Comparison of ENCODE assay signal across 20 cellular contexts in genomic region chr9:128262687-128263086, GRCh38. TPM values are rescaled to one million over a fixed set of nuclear protein-coding genes. Genes with fewer than 3 reads are reported as not detected.
DNase-seq lines count a peak whose midpoint lies in the region; ATAC-seq, FAIRE-seq and TF ChIP-seq lines count a peak whose summit lies in the region.
"Had no signal": no experiment of that assay in that cellular context is flagged by ENCODE, and none has a peak within 500 bp of the region (broad histone marks: within the 10 kb centered on the region; RNA-seq: fewer than 3 reads in every experiment).

No MANE protein-coding gene starts in this region.

- WGBS in K562 (ENCODE audit: insufficient coverage, low coverage, missing lambda C conversion rate): 78% methylated on average over 4 of the region's 4 CpGs
- 87 to 88% methylated on average over 4 of the region's 4 CpGs for WGBS in thyroid gland, 2 donors

- H3K27ac ChIP-seq in RWPE1: peak overlapping the region; percentile 12
- no peak overlapping the region for H3K27ac ChIP-seq in K562 (ENCODE audit: extremely low read depth, low read depth, low read length)
- no peak overlapping the region for H3K27ac ChIP-seq in thyroid gland

- no peak overlapping the region; a peak in 1 of 4 replicates for H3K9ac ChIP-seq in K562 (ENCODE audit: insufficient read depth in 1 of 2, low read depth in 2 of 2, low read length in 2 of 2)

- ATAC-seq in K562 (no peak), esophagus mucosa (peak; percentile 44)
- no peak for ATAC-seq in stimulated activated naive CD8-positive, alpha-beta T cell treated with anti-CD3 and anti-CD28 coated beads, Interleukin-15, Interleukin-2, amounts not matched to agents 100 U/mL and 50 U/mL, for 24 hours
- ATAC-seq: GM23338, HCT116 had no signal

- no peak for DNase-seq in HFFc6
- DNase-seq in RWPE1 (ENCODE audit: low spot score): no peak
- DNase-seq in K562 (ENCODE audit: extremely low read depth in 1 of 4, low spot score in 3 of 4): no peak
- DNase-seq in NCI-H2107 treated with DMSO at 0.1 percent for 48 hours (lab: John Stamatoyannopoulos, UW; ENCODE audit: unreplicated experiment): no peak
- DNase-seq in activated naive CD4-positive, alpha-beta T cell (lab: John Stamatoyannopoulos, UW): no peak
- DNase-seq in stimulated activated naive CD8-positive, alpha-beta T cell treated with anti-CD3 and anti-CD28 coated beads, Interleukin-15, Interleukin-2, amounts not matched to agents 100 U/mL and 50 U/mL, for 24 hours: no peak
- no peak for DNase-seq in thyroid gland
- DNase-seq: C1 segment of cervical spinal cord; Calu3; CD4-positive, alpha-beta memory T cell; COR-L47; DMS53; DMS79 treated with DMSO at 0.1 percent for 48 hours; GF-D8; H9 had no signal

- in situ Hi-C loops in K562 (cut with MboI): no loop called here

- H3K9me3 ChIP-seq in K562 (replicated peaks; ENCODE audit: control insufficient read depth, insufficient read depth, low read depth, low read length) (no peaks in the 10 kb centered on the region), thyroid gland (no peaks in the 10 kb centered on the region)

- no peak overlapping the region for H3K4me3 ChIP-seq in K562
- H3K4me3 ChIP-seq in thyroid gland (replicated peaks in 1 of 3): no peak overlapping the region
- H3K4me3 ChIP-seq: GM23338 had no signal

- CTCF ChIA-PET in RWPE1 (lab: Yijun Ruan, JAX) (interaction anchor here (3.5 kb wide), 1 partner anchor 8 kb away, joined by 18 read pairs; no protein-coding TSS in a partner anchor), K562 (lab: Yijun Ruan, JAX; ENCODE audit: low intra/inter-chr PET ratio) (no interaction called here)

- intact Hi-C loops in K562 (cut with micrococcal nuclease) (no loop called here), thyroid gland (cut with DNase I) (no loop called here)

- no peak for TF ChIP-seq EP300 in K562 (IDR thresholded peaks at IDR 0.05; ENCODE audit: low read length)

- H3K4me3 Mint-ChIP-seq in HFFc6: no peak overlapping the region
- H3K4me3 Mint-ChIP-seq: CD4-positive, alpha-beta memory T cell; GM23338; H9 had no signal

- FAIRE-seq in K562 (lab: Jason Lieb, UNC): no peak
- FAIRE-seq: GM12891, GM18507 had no signal

- peak overlapping the region; percentile 42 for H3K27ac Mint-ChIP-seq in HFFc6
- H3K27ac Mint-ChIP-seq: CD4-positive, alpha-beta memory T cell; GM23338 had no signal

- peaks cover 87% of the 10 kb centered on the region for H3K36me3 ChIP-seq in K562 (ENCODE audit: control insufficient read depth, insufficient read depth, low read length)
- H3K36me3 ChIP-seq in thyroid gland: peaks cover 69 to 76% of the 10 kb centered on the region in 2 donors

- H3K4me2 ChIP-seq in K562 (ENCODE audit: insufficient read depth, low read length): no peak overlapping the region
- H3K4me2 ChIP-seq: GM23338 had no signal

- H3K4me1 ChIP-seq in K562 (replicated peaks in 1 of 2; ENCODE audit: control insufficient read depth in 2 of 2, insufficient read depth in 2 of 2, low read length in 2 of 2) (peaks cover 0 to 17% of the 10 kb centered on the region in 2 experiments; a peak in 2 of 5 replicates), thyroid gland (no peaks in the 10 kb centered on the region)

- H4K20me1 ChIP-seq in K562 (replicated peaks; ENCODE audit: control insufficient read depth, insufficient read depth, low read length): no peaks in the 10 kb centered on the region

- H3K27me3 Mint-ChIP-seq in HFFc6 (ENCODE audit: insufficient read depth): peaks cover 15% of the 10 kb centered on the region
- H3K27me3 Mint-ChIP-seq: CD4-positive, alpha-beta memory T cell had no signal

- H3K9me3 Mint-ChIP-seq in HFFc6: no peaks in the 10 kb centered on the region
- H3K9me3 Mint-ChIP-seq: GM23338, H9 had no signal

- H3K4me1 Mint-ChIP-seq in HFFc6 (ENCODE audit: low read depth): no peaks in the 10 kb centered on the region
- H3K4me1 Mint-ChIP-seq: CD4-positive, alpha-beta memory T cell had no signal

- no peaks in the 10 kb centered on the region for H3K27me3 ChIP-seq in K562 (ENCODE audit: control insufficient read depth in 2 of 2, insufficient read depth in 2 of 2, low read length in 2 of 2)
- H3K27me3 ChIP-seq in thyroid gland: no peaks in the 10 kb centered on the region

- H2AFZ ChIP-seq in K562 (ENCODE audit: low read depth, low read length): no peak overlapping the region
- H2AFZ ChIP-seq: GM23338 had no signal

- H3K79me2 ChIP-seq in K562 (ENCODE audit: control insufficient read depth, insufficient read depth, low read length): no peaks in the 10 kb centered on the region

- TF ChIP-seq CTCF in HFFc6 (IDR thresholded peaks at IDR 0.05) (no peak), RWPE1 (conservative IDR thresholded peaks at IDR 0.05; ENCODE audit: low read depth) (no peak), K562 (IDR thresholded peaks at IDR 0.05 in 2 of 3, conservative IDR thresholded peaks at IDR 0.05 in 1 of 3; ENCODE audit: insufficient read depth in 2 of 3, low read depth in 1 of 3, low read length in 3 of 3) (no peak), thyroid gland (IDR thresholded peaks at IDR 0.05) (no peak)

- BruUV-seq in K562 (replicated peaks; lab: Mats Ljungman, UMichigan): no TSS peak

- TF ChIP-seq POLR2A in K562 (conservative IDR thresholded peaks at IDR 0.05): no peak
- TF ChIP-seq POLR2A in thyroid gland (IDR thresholded peaks at IDR 0.05): no peak

- H3K36me3 Mint-ChIP-seq in HFFc6 (ENCODE audit: low read depth): peaks cover 40% of the 10 kb centered on the region

- peaks cover 4% of the 10 kb centered on the region for H3K9me1 ChIP-seq in K562 (ENCODE audit: control insufficient read depth, insufficient read depth, low read length)

- POLR2A ChIA-PET in RWPE1 (lab: Yijun Ruan, JAX; ENCODE audit: low non-redundant PET) (no interaction called here), K562 (lab: Yijun Ruan, JAX) (interaction anchor here (0.6 to 2.3 kb wide), 6 partner anchors 9 to 943 kb away, joined by 3 to 24 read pairs (median 5); partner anchors contain the start of gene BBLN)

- no peak for TF ChIP-seq RAD21 in K562 (CRISPR knock-in tag; conservative IDR thresholded peaks at IDR 0.05 in 1 of 2, IDR thresholded peaks at IDR 0.05 in 1 of 2)

RNA-seq across cellular contexts. Expression of gene GOLGA2, which starts 13.1 kb away (rescaled TPM):
- 100 to 1,000 TPM; 142 to 167 (median 156) TPM for total RNA-seq in HFFc6 (2021; fragmentation: NEBNext Ultra II Directional; extraction: Animal tissue kit (Norgen Biotek cat#: 25700))
- total RNA-seq in K562 (2011; cell fraction: chromatin; rRNA removed; ENCODE audit: low replicate concordance): 623 and 716 TPM in 2 replicates
- total RNA-seq in K562 (2011; cell fraction: nucleolus; rRNA removed): 264 and 268 TPM in 2 replicates
- 448 and 517 TPM in 2 replicates for total RNA-seq in K562 (2011; cell fraction: nucleoplasm; rRNA removed)
- 101 and 116 TPM in 2 replicates for total RNA-seq in K562 (2014; rRNA removed)
- 70.7 and 80.5 TPM in 2 replicates for total RNA-seq in K562 (2014; rRNA removed; fragmentation: Illumina TruSeq; extraction: Trizol)
- 69.2 and 75.1 TPM in 2 replicates for total RNA-seq in K562 (2015; rRNA removed; fragmentation: Illumina TruSeq; extraction: Trizol)
- total RNA-seq in K562 (2021): 91.3 and 109 TPM in 2 replicates
- polyA plus RNA-seq in K562 (2011; rRNA removed): 76.0 and 137 TPM in 2 replicates
- polyA plus RNA-seq in K562 (2011; cell fraction: cytosol; rRNA removed): 48.9 and 79.1 TPM in 2 replicates
- polyA plus RNA-seq in K562 (2011; cell fraction: nucleus; rRNA removed): 143 and 177 TPM in 2 replicates
- polyA plus RNA-seq in K562 (2012): 75.8 and 115 TPM in 2 replicates
- polyA plus RNA-seq in K562 (2014; fragmentation: Illumina TruSeq; extraction: Trizol): 117 and 122 TPM in 2 replicates
- 10 to 100 TPM; 15.7 to 21.9 TPM for polyA plus RNA-seq in K562 (2014; fragmentation: Nextera tagmentation; extraction: Ambion mirVana)
- 98.1 and 138 TPM in 2 replicates for polyA plus RNA-seq in K562 (2014; rRNA removed)
- 69.9 and 111 TPM in 2 replicates for polyA minus RNA-seq in K562 (2011; rRNA and poly(A)+ RNA removed)
- polyA minus RNA-seq in K562 (2011; cell fraction: cytosol; rRNA and poly(A)+ RNA removed): 40.1 and 56.7 TPM in 2 replicates
- polyA minus RNA-seq in K562 (2011; cell fraction: nucleus; rRNA and poly(A)+ RNA removed): 86.6 and 165 TPM in 2 replicates
- total RNA-seq in esophagus mucosa: 68.3 TPM
- total RNA-seq in thyroid gland: 100 to 1,000 TPM in 3 of 4 donors, 10 to 100 TPM in 1; 94.6 to 140 (median 118) TPM

RNA-seq across cellular contexts. Expression of gene SWI5, which starts 13.4 kb away (rescaled TPM):
- 10 to 100 TPM; 40.7 to 46.7 (median 41.9) TPM for total RNA-seq in HFFc6 (2021; fragmentation: NEBNext Ultra II Directional; extraction: Animal tissue kit (Norgen Biotek cat#: 25700))
- 31.0 and 60.5 TPM in 2 replicates for total RNA-seq in K562 (2011; cell fraction: chromatin; rRNA removed; ENCODE audit: low replicate concordance)
- 37.1 and 42.7 TPM in 2 replicates for total RNA-seq in K562 (2011; cell fraction: nucleolus; rRNA removed)
- total RNA-seq in K562 (2011; cell fraction: nucleoplasm; rRNA removed): 33.4 and 47.4 TPM in 2 replicates
- total RNA-seq in K562 (2014; rRNA removed) (105 and 106 TPM in 2 replicates), K562 (2014; rRNA removed; fragmentation: Illumina TruSeq; extraction: Trizol) (82.6 and 86.7 TPM in 2 replicates), K562 (2015; rRNA removed; fragmentation: Illumina TruSeq; extraction: Trizol) (93.9 and 94.3 TPM in 2 replicates), K562 (2021) (72.3 and 77.3 TPM in 2 replicates), esophagus mucosa (24.8 TPM), thyroid gland (10 to 100 TPM; 18.5 to 50.2 (median 49.2) TPM)
- polyA plus RNA-seq in K562 (2011; rRNA removed) (121 and 145 TPM in 2 replicates), K562 (2014; fragmentation: Illumina TruSeq; extraction: Trizol) (95.9 and 104 TPM in 2 replicates), K562 (2014; fragmentation: Nextera tagmentation; extraction: Ambion mirVana) (100 to 1,000 TPM in 1 of 2 experiments, 10 to 100 TPM in 1; 62.8 to 133 TPM), K562 (2014; rRNA removed) (121 and 141 TPM in 2 replicates)
- 151 and 164 TPM in 2 replicates for polyA plus RNA-seq in K562 (2011; cell fraction: cytosol; rRNA removed)
- 39.9 and 61.7 TPM in 2 replicates for polyA plus RNA-seq in K562 (2011; cell fraction: nucleus; rRNA removed)
- 91.8 and 104 TPM in 2 replicates for polyA plus RNA-seq in K562 (2012)
- polyA minus RNA-seq in K562 (2011; rRNA and poly(A)+ RNA removed): 51.5 and 51.7 TPM in 2 replicates
- polyA minus RNA-seq in K562 (2011; cell fraction: cytosol; rRNA and poly(A)+ RNA removed): 22.0 and 22.2 TPM in 2 replicates
- polyA minus RNA-seq in K562 (2011; cell fraction: nucleus; rRNA and poly(A)+ RNA removed): 11.6 and 14.9 TPM in 2 replicates

RNA-seq across cellular contexts. Expression of gene DNM1, which starts 59.5 kb away (rescaled TPM):
- 10 to 100 TPM; 17.4 to 38.2 (median 32.7) TPM for total RNA-seq in HFFc6 (2021; fragmentation: NEBNext Ultra II Directional; extraction: Animal tissue kit (Norgen Biotek cat#: 25700))
- total RNA-seq in K562 (2011; cell fraction: chromatin; rRNA removed; ENCODE audit: low replicate concordance): 88.0 and 181 TPM in 2 replicates
- 88.4 and 99.1 TPM in 2 replicates for total RNA-seq in K562 (2011; cell fraction: nucleolus; rRNA removed)
- total RNA-seq in K562 (2011; cell fraction: nucleoplasm; rRNA removed): 92.3 and 124 TPM in 2 replicates
- total RNA-seq in K562 (2014; rRNA removed) (6.6 and 7.9 TPM in 2 replicates), K562 (2014; rRNA removed; fragmentation: Illumina TruSeq; extraction: Trizol) (4.5 and 5.2 TPM in 2 replicates), K562 (2015; rRNA removed; fragmentation: Illumina TruSeq; extraction: Trizol) (8.4 and 9.1 TPM in 2 replicates), K562 (2021) (20.7 and 23.1 TPM in 2 replicates), esophagus mucosa (2.2 TPM), thyroid gland (1 to 10 TPM; 4.7 to 9.2 (median 5.4) TPM)
- polyA plus RNA-seq in K562 (2011; rRNA removed) (9.5 and 33.1 TPM in 2 replicates), K562 (2014; fragmentation: Illumina TruSeq; extraction: Trizol) (10.0 and 15.5 TPM in 2 replicates), K562 (2014; fragmentation: Nextera tagmentation; extraction: Ambion mirVana) (under 1 TPM; 0.39 to 0.58 TPM), K562 (2014; rRNA removed) (17.6 TPM in 2 replicates)
- polyA plus RNA-seq in K562 (2011; cell fraction: cytosol; rRNA removed): 7.7 and 11.1 TPM in 2 replicates
- 108 and 126 TPM in 2 replicates for polyA plus RNA-seq in K562 (2011; cell fraction: nucleus; rRNA removed)
- polyA plus RNA-seq in K562 (2012): 15.9 and 25.7 TPM in 2 replicates
- polyA minus RNA-seq in K562 (2011; rRNA and poly(A)+ RNA removed): 19.1 and 29.6 TPM in 2 replicates
- 6.7 and 22.4 TPM in 2 replicates for polyA minus RNA-seq in K562 (2011; cell fraction: cytosol; rRNA and poly(A)+ RNA removed)
- 55.2 and 137 TPM in 2 replicates for polyA minus RNA-seq in K562 (2011; cell fraction: nucleus; rRNA and poly(A)+ RNA removed)
- polyA plus RNA-seq: CD4-positive, alpha-beta memory T cell had no signal

RNA-seq across cellular contexts. Expression of gene TRUB2, which starts 59.6 kb away (rescaled TPM):
- total RNA-seq in HFFc6 (2021; fragmentation: NEBNext Ultra II Directional; extraction: Animal tissue kit (Norgen Biotek cat#: 25700)): 10 to 100 TPM; 27.0 to 38.5 (median 34.3) TPM
- total RNA-seq in K562 (2011; cell fraction: chromatin; rRNA removed; ENCODE audit: low replicate concordance): 35.5 and 103 TPM in 2 replicates
- 64.2 and 80.4 TPM in 2 replicates for total RNA-seq in K562 (2011; cell fraction: nucleolus; rRNA removed)
- total RNA-seq in K562 (2011; cell fraction: nucleoplasm; rRNA removed): 48.8 and 49.1 TPM in 2 replicates
- total RNA-seq in K562 (2014; rRNA removed): 46.0 and 90.9 TPM in 2 replicates
- 43.0 and 63.0 TPM in 2 replicates for total RNA-seq in K562 (2014; rRNA removed; fragmentation: Illumina TruSeq; extraction: Trizol)
- 72.7 and 74.7 TPM in 2 replicates for total RNA-seq in K562 (2015; rRNA removed; fragmentation: Illumina TruSeq; extraction: Trizol)
- 91.3 and 104 TPM in 2 replicates for total RNA-seq in K562 (2021)
- 64.4 and 79.2 TPM in 2 replicates for polyA plus RNA-seq in K562 (2011; rRNA removed)
- polyA plus RNA-seq in K562 (2011; cell fraction: cytosol; rRNA removed): 56.0 and 75.1 TPM in 2 replicates
- 31.6 and 47.8 TPM in 2 replicates for polyA plus RNA-seq in K562 (2011; cell fraction: nucleus; rRNA removed)
- polyA plus RNA-seq in K562 (2012): 64.7 and 97.4 TPM in 2 replicates
- polyA plus RNA-seq in K562 (2014; fragmentation: Illumina TruSeq; extraction: Trizol): 110 and 117 TPM in 2 replicates
- polyA plus RNA-seq in K562 (2014; fragmentation: Nextera tagmentation; extraction: Ambion mirVana): 10 to 100 TPM in 1 of 2 experiments, 1 to 10 TPM in 1; 9.3 to 24.2 TPM
- 56.7 and 89.1 TPM in 2 replicates for polyA plus RNA-seq in K562 (2014; rRNA removed)
- 43.1 and 50.2 TPM in 2 replicates for polyA minus RNA-seq in K562 (2011; rRNA and poly(A)+ RNA removed)
- polyA minus RNA-seq in K562 (2011; cell fraction: cytosol; rRNA and poly(A)+ RNA removed): 49.8 and 67.6 TPM in 2 replicates
- polyA minus RNA-seq in K562 (2011; cell fraction: nucleus; rRNA and poly(A)+ RNA removed): 19.1 and 26.8 TPM in 2 replicates
- 40.3 TPM for total RNA-seq in esophagus mucosa
- total RNA-seq in thyroid gland: 10 to 100 TPM in 3 of 4 donors, 1 to 10 TPM in 1; 8.3 to 19.2 (median 16.6) TPM

RNA-seq across cellular contexts. Expression of gene COQ4, which starts 60.0 kb away (rescaled TPM):
- 10 to 100 TPM; 29.8 to 33.3 (median 31.3) TPM for total RNA-seq in HFFc6 (2021; fragmentation: NEBNext Ultra II Directional; extraction: Animal tissue kit (Norgen Biotek cat#: 25700))
- total RNA-seq in K562 (2011; cell fraction: chromatin; rRNA removed; ENCODE audit: low replicate concordance): 241 and 561 TPM in 2 replicates
- total RNA-seq in K562 (2011; cell fraction: nucleolus; rRNA removed): 334 and 386 TPM in 2 replicates
- 352 and 440 TPM in 2 replicates for total RNA-seq in K562 (2011; cell fraction: nucleoplasm; rRNA removed)
- total RNA-seq in K562 (2014; rRNA removed): 104 and 150 TPM in 2 replicates
- 44.3 and 48.5 TPM in 2 replicates for total RNA-seq in K562 (2014; rRNA removed; fragmentation: Illumina TruSeq; extraction: Trizol)
- total RNA-seq in K562 (2015; rRNA removed; fragmentation: Illumina TruSeq; extraction: Trizol): 66.2 and 67.2 TPM in 2 replicates
- total RNA-seq in K562 (2021): 102 and 107 TPM in 2 replicates
- 113 and 117 TPM in 2 replicates for polyA plus RNA-seq in K562 (2011; rRNA removed)
- polyA plus RNA-seq in K562 (2011; cell fraction: cytosol; rRNA removed): 145 and 208 TPM in 2 replicates
- polyA plus RNA-seq in K562 (2011; cell fraction: nucleus; rRNA removed): 338 and 468 TPM in 2 replicates
- 113 and 151 TPM in 2 replicates for polyA plus RNA-seq in K562 (2012)
- polyA plus RNA-seq in K562 (2014; fragmentation: Illumina TruSeq; extraction: Trizol): 58.3 and 90.4 TPM in 2 replicates
- 10 to 100 TPM in 1 of 2 experiments, 1 to 10 TPM in 1; 9.1 to 11.3 TPM for polyA plus RNA-seq in K562 (2014; fragmentation: Nextera tagmentation; extraction: Ambion mirVana)
- 135 and 140 TPM in 2 replicates for polyA plus RNA-seq in K562 (2014; rRNA removed)
- 65.9 and 102 TPM in 2 replicates for polyA minus RNA-seq in K562 (2011; rRNA and poly(A)+ RNA removed)
- polyA minus RNA-seq in K562 (2011; cell fraction: cytosol; rRNA and poly(A)+ RNA removed): 42.5 and 67.8 TPM in 2 replicates
- polyA minus RNA-seq in K562 (2011; cell fraction: nucleus; rRNA and poly(A)+ RNA removed): 110 and 139 TPM in 2 replicates
- 61.7 TPM for total RNA-seq in esophagus mucosa
- 100 to 1,000 TPM in 3 of 4 donors, 10 to 100 TPM in 1; 71.8 to 137 (median 108) TPM for total RNA-seq in thyroid gland
